Comparison of ENCODE assay signal across 35 cellular contexts in the genomic region with DNA sequence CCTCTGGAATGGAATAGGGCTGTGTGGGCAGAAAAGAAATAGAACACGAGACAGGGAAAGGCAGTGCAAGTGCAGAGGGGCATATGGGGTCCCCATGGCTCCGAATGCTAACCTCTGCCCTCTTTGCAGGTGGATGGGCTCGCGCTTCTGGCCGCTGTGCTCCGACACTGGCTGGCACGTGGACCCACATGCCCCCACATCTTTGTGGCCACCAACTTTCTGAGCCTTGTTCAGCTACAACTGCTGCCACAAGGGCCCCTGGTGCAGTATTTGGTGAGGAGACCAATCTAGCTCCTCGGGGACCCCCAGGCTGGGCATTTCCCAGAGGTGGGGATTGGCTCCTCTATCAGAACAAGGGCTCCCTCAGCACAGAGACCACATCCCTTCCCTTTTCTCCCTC.
"Had no signal": no experiment of that assay in that cellular context is flagged by ENCODE, and none has a peak within 500 bp of the region (broad histone marks: within the 10 kb centered on the region; RNA-seq: fewer than 3 reads in every experiment).

No MANE protein-coding gene starts in this region.

- ATAC-seq: activated CD4-positive, CD25-positive, alpha-beta regulatory T cell treated with anti-CD3 and anti-CD28 coated beads, Interleukin-2, amount 50 U/mL, for 24 hours; activated CD8-positive, alpha-beta memory T cell treated with anti-CD3 and anti-CD28 coated beads, Interleukin-2, amount 10 ng/mL, durations not matched to agents 7 days and 5 days; activated CD8-positive, alpha-beta T cell treated with anti-CD3 and anti-CD28 coated beads for 36 hours; gastroesophageal sphincter; heart right ventricle; T-cell had no signal

- H3K9me3 Mint-ChIP-seq: activated B cell treated with CpG ODN at 0.5 μM for 24 hours; activated CD8-positive, alpha-beta T cell treated with anti-CD3 and anti-CD28 coated beads for 36 hours; activated naive CD4-positive, alpha-beta T cell treated with anti-CD3 and anti-CD28 coated beads, Interleukin-2, amount 10 ng/mL, durations not matched to agents 7 days and 5 days; activated T-helper 1 cell treated with anti-CD3 and anti-CD28 coated beads, Interleukin-12 subunit alpha, Interleukin-12 subunit beta, Interleukin-2, Interleukin-4 antibody, amounts not matched to agents 30 ng/mL and 10 ng/mL and 1 ng/mL, durations not matched to agents 14 hours and 24 hours and 36 hours; T-cell; T-helper 1 cell treated with Interleukin-12 subunit alpha and Interleukin-12 subunit beta and Interleukin-4 antibody, amounts not matched to agents 30 μg/mL and 1 μg/mL, for 36 hours; T-helper 2 cell treated with Interferon-gamma antibody and Interleukin-4, amounts not matched to agents 5 μg/mL and 100 μg/mL, for 36 hours had no signal

- H3K27ac Mint-ChIP-seq: activated B cell treated with CpG ODN at 0.5 μM for 24 hours; activated CD8-positive, alpha-beta memory T cell treated with anti-CD3 and anti-CD28 coated beads, Interleukin-2, amount 10 ng/mL, durations not matched to agents 7 days and 5 days; activated CD8-positive, alpha-beta T cell treated with anti-CD3 and anti-CD28 coated beads for 36 hours; activated naive CD4-positive, alpha-beta T cell treated with anti-CD3 and anti-CD28 coated beads, Interleukin-2, amount 10 ng/mL, durations not matched to agents 7 days and 5 days; activated naive CD8-positive, alpha-beta T cell; T-cell; T-helper 1 cell treated with Interleukin-12 subunit alpha and Interleukin-12 subunit beta and Interleukin-4 antibody, amounts not matched to agents 30 μg/mL and 1 μg/mL, for 36 hours had no signal

- H3K4me1 Mint-ChIP-seq: activated B cell treated with CpG ODN at 0.5 μM for 24 hours; activated CD8-positive, alpha-beta memory T cell treated with anti-CD3 and anti-CD28 coated beads, Interleukin-2, amount 10 ng/mL, durations not matched to agents 7 days and 5 days had no signal

- H3K4me3 ChIP-seq: esophagus squamous epithelium, gastroesophageal sphincter, heart right ventricle had no signal

- FAIRE-seq: astrocyte, colon, endometrium, endothelial cell of umbilical vein had no signal

- H3K4me3 Mint-ChIP-seq: activated B cell treated with CpG ODN at 0.5 μM for 24 hours; activated CD8-positive, alpha-beta memory T cell treated with anti-CD3 and anti-CD28 coated beads, Interleukin-2, amount 10 ng/mL, durations not matched to agents 7 days and 5 days; activated CD8-positive, alpha-beta T cell treated with anti-CD3 and anti-CD28 coated beads for 36 hours; activated naive CD4-positive, alpha-beta T cell treated with anti-CD3 and anti-CD28 coated beads, Interleukin-2, amount 10 ng/mL, durations not matched to agents 7 days and 5 days; activated naive CD8-positive, alpha-beta T cell; activated T-helper 1 cell treated with anti-CD3 and anti-CD28 coated beads, Interleukin-12 subunit alpha, Interleukin-12 subunit beta, Interleukin-2, Interleukin-4 antibody, amounts not matched to agents 30 ng/mL and 10 ng/mL and 1 ng/mL, durations not matched to agents 14 hours and 24 hours and 36 hours; T-cell; T-helper 1 cell treated with Interleukin-12 subunit alpha and Interleukin-12 subunit beta and Interleukin-4 antibody, amounts not matched to agents 30 μg/mL and 1 μg/mL, for 36 hours; T-helper 2 cell treated with Interferon-gamma antibody and Interleukin-4, amounts not matched to agents 5 μg/mL and 100 μg/mL, for 36 hours had no signal

- H3K36me3 ChIP-seq: WERI-Rb-1 had no signal

- H3K27ac ChIP-seq: epithelial cell of prostate, esophagus squamous epithelium, gastroesophageal sphincter, heart right ventricle, WERI-Rb-1 had no signal

- H3K9me3 ChIP-seq: esophagus squamous epithelium, gastroesophageal sphincter, heart right ventricle had no signal

- H3K27me3 Mint-ChIP-seq: activated B cell treated with CpG ODN at 0.5 μM for 24 hours; activated CD8-positive, alpha-beta memory T cell treated with anti-CD3 and anti-CD28 coated beads, Interleukin-2, amount 10 ng/mL, durations not matched to agents 7 days and 5 days; activated CD8-positive, alpha-beta T cell treated with anti-CD3 and anti-CD28 coated beads for 36 hours; activated naive CD4-positive, alpha-beta T cell treated with anti-CD3 and anti-CD28 coated beads, Interleukin-2, amount 10 ng/mL, durations not matched to agents 7 days and 5 days; activated naive CD8-positive, alpha-beta T cell; T-cell had no signal

- DNase-seq: activated B cell treated with CpG ODN at 0.5 μM for 24 hours; activated CD4-positive, alpha-beta T cell treated with anti-CD3 and anti-CD28 coated beads for 48 hours; activated CD4-positive, alpha-beta T cell treated with anti-CD3 and anti-CD28 coated beads, Interleukin-2, amount 50 U/mL, for 1 hour; activated CD4-positive, alpha-beta T cell treated with anti-CD3 and anti-CD28 coated beads, Interleukin-2, amount 50 U/mL, for 48 hours; activated CD8-positive, alpha-beta memory T cell treated with anti-CD3 and anti-CD28 coated beads, Interleukin-2, amount 10 ng/mL, durations not matched to agents 7 days and 5 days; activated CD8-positive, alpha-beta memory T cell treated with anti-CD3 and anti-CD28 coated beads, Interleukin-2, amount 50 U/mL, for 4 hours; activated CD8-positive, alpha-beta T cell treated with anti-CD3 and anti-CD28 coated beads for 36 hours; activated gamma-delta T cell; activated naive CD4-positive, alpha-beta T cell; activated naive CD4-positive, alpha-beta T cell treated with anti-CD3 and anti-CD28 coated beads, Interleukin-2, amount 10 ng/mL, durations not matched to agents 7 days and 5 days; activated T-cell treated with anti-CD3 and anti-CD28 coated beads, Interleukin-2, amount 50 U/mL, for 1 hour; activated T-cell treated with anti-CD3 and anti-CD28 coated beads, Interleukin-2, amount 50 U/mL, for 48 hours; amniotic stem cell; anterior cingulate cortex; caudate nucleus; cortex of kidney; dermis blood vessel endothelial cell; effector CD8-positive, alpha-beta T cell; esophagus squamous epithelium; foreskin melanocyte; heart right ventricle; T-cell; T1000; WERI-Rb-1 had no signal

- H3K27me3 ChIP-seq: esophagus squamous epithelium, gastroesophageal sphincter, heart right ventricle had no signal
